Comparison of ENCODE assay signal across 22 cellular contexts in genomic region chr14:54127526-54127925, GRCh38.
DNase-seq lines count a peak whose midpoint lies in the region; ATAC-seq and TF ChIP-seq lines count a peak whose summit lies in the region.
"Had no signal": no experiment of that assay in that cellular context is flagged by ENCODE, and none has a peak within 500 bp of the region (broad histone marks: within the 10 kb centered on the region; RNA-seq: fewer than 3 reads in every experiment).

No MANE protein-coding gene starts in this region.

- H3K36me3 ChIP-seq in mammary epithelial cell (ENCODE audit: insufficient read depth, low read length): no peaks in the 10 kb centered on the region
- no peaks in the 10 kb centered on the region for H3K36me3 ChIP-seq in adrenal gland (replicated peaks in 1 of 2)
- H3K36me3 ChIP-seq: sigmoid colon, thoracic aorta had no signal

- H3K27me3 ChIP-seq in mammary epithelial cell (ENCODE audit: insufficient read depth, low read length) (no peaks in the 10 kb centered on the region), adrenal gland (no peaks in the 10 kb centered on the region)
- H3K27me3 ChIP-seq: dorsolateral prefrontal cortex, sigmoid colon had no signal

- H3K4me3 ChIP-seq in mammary epithelial cell (replicated peaks in 1 of 3; ENCODE audit: insufficient read depth in 1 of 3, low read depth in 2 of 3, low read length in 3 of 3): no peak overlapping the region
- H3K4me3 ChIP-seq in adrenal gland: no peak overlapping the region
- H3K4me3 ChIP-seq: dorsolateral prefrontal cortex, sigmoid colon, thoracic aorta had no signal

- no peak for ATAC-seq in HG03521 (IDR thresholded peaks at IDR 0.05; ENCODE audit: unreplicated experiment)
- ATAC-seq: activated naive CD8-positive, alpha-beta T cell treated with anti-CD3 and anti-CD28 coated beads, Interleukin-2, amount 50 U/mL, for 24 hours; stimulated activated memory B cell treated with anti-CD40 and anti-IgM and Interleukin-4, amounts not matched to agents 10 μg/mL and 1 μg/mL and 100 μg/mL, for 72 hours; T-helper 17 cell had no signal

- TF ChIP-seq CTCF in mammary epithelial cell (conservative IDR thresholded peaks at IDR 0.05 in 1 of 2, IDR thresholded peaks at IDR 0.05 in 1 of 2; ENCODE audit: extremely low read depth in 1 of 2, insufficient read depth in 1 of 2, low read depth in 1 of 2, low read length in 2 of 2) (no peak), adrenal gland (IDR thresholded peaks at IDR 0.05) (no peak)

- DNase-seq in EL (peak; percentile 18), LHCN-M2 (ENCODE audit: low read depth) (peak; percentile 27), mammary epithelial cell (peak; percentile 59), lung microvascular endothelial cell (ENCODE audit: low read depth in 2 of 2) (peak; percentile 13 to 42), adrenal gland (no peak), UCSD-AML1 (lab: John Stamatoyannopoulos, UW; ENCODE audit: unreplicated experiment) (no peak)
- DNase-seq: activated CD8-positive, alpha-beta memory T cell treated with anti-CD3 and anti-CD28 coated beads, Interleukin-2, amount 50 U/mL, for 48 hours; activated naive CD8-positive, alpha-beta T cell treated with anti-CD3 and anti-CD28 coated beads, Interleukin-2, amount 50 U/mL, for 24 hours; caudate nucleus; CD4-positive, alpha-beta T cell; DMS79; dorsolateral prefrontal cortex; Kasumi-1; NCI-H1417 treated with DMSO at 0.1 percent for 48 hours; NCI-H2171; NCI-H748 treated with DMSO at 0.1 percent for 48 hours; sigmoid colon; T-helper 17 cell had no signal

- intact Hi-C loops in mammary epithelial cell (cut with micrococcal nuclease): no loop called here
- intact Hi-C loops in adrenal gland (cut with DNase I): no loop called here

- 38% methylated on average over 2 of the region's 2 CpGs for WGBS in mammary epithelial cell (ENCODE audit: low coverage, missing lambda C conversion rate)
- WGBS in adrenal gland, 4 donors: 22 to 61% (median 38%) methylated on average over 2 of the region's 2 CpGs

- H3K9ac ChIP-seq in mammary epithelial cell (ENCODE audit: insufficient read depth, low read length): no peak overlapping the region

- H3K4me2 ChIP-seq in mammary epithelial cell (ENCODE audit: insufficient read depth, low read depth, low read length): no peak overlapping the region

- CTCF ChIA-PET in mammary epithelial cell (lab: Charles Lee; ENCODE audit: low non-redundant PET): no interaction called here

- no peak overlapping the region for H2AFZ ChIP-seq in mammary epithelial cell (ENCODE audit: low read depth, low read length)

- H3K4me1 ChIP-seq in mammary epithelial cell (ENCODE audit: insufficient read depth, low read length): peaks cover 10% of the 10 kb centered on the region
- no peaks in the 10 kb centered on the region for H3K4me1 ChIP-seq in adrenal gland (replicated peaks in 1 of 2)
- H3K4me1 ChIP-seq: sigmoid colon had no signal

- H3K9me3 ChIP-seq in mammary epithelial cell (replicated peaks; ENCODE audit: insufficient read depth, low read length) (no peaks in the 10 kb centered on the region), adrenal gland (replicated peaks in 1 of 3) (no peaks in the 10 kb centered on the region)
- H3K9me3 ChIP-seq: sigmoid colon, thoracic aorta had no signal

- in situ Hi-C loops in mammary epithelial cell (cut with MboI; ENCODE audit: low sequenced_read_pairs in 2 of 2): no loop called here

- no peaks in the 10 kb centered on the region for H4K20me1 ChIP-seq in mammary epithelial cell (ENCODE audit: insufficient read depth, low read length)

- no peak for TF ChIP-seq POLR2A in adrenal gland (IDR thresholded peaks at IDR 0.05)

- no peak overlapping the region for H3K27ac ChIP-seq in mammary epithelial cell (ENCODE audit: insufficient read depth, low read depth, low read length)
- H3K27ac ChIP-seq in adrenal gland: no peak overlapping the region
- H3K27ac ChIP-seq: dorsolateral prefrontal cortex, sigmoid colon, thoracic aorta, VCaP had no signal

- dilution Hi-C loops in mammary epithelial cell (cut with HindIII; ENCODE audit: low sequenced_read_pairs): no loop called here

- H3K79me2 ChIP-seq in mammary epithelial cell (ENCODE audit: insufficient read depth, low read length): no peaks in the 10 kb centered on the region

- no TSS peak for BruUV-seq in mammary epithelial cell (replicated peaks; lab: Mats Ljungman, UMichigan)

Comparison
In these comparisons a context has a peak if more than half of its experiments do, and no peak if none do; other contexts are left out.
1. DNase-seq: peak in EL (single experiment), LHCN-M2 (single experiment), mammary epithelial cell (single experiment) and lung microvascular endothelial cell (2 of 2); none in adrenal gland (0 of 7) and UCSD-AML1 (single experiment).